1 cellular context compared by ENCODE assay signal in genomic region chr6:116072368-116072767, GRCh38.
A peak's percentile ranks its signal among the peaks of the same experiment; 100 is the strongest.
TF ChIP-seq lines count a peak whose summit lies in the region.

No MANE protein-coding gene starts in this region.

TF ChIP-seq in HepG2, 621 proteins besides CTCF, POLR2A, EP300 and RAD21 (continued from another document and continues in another):
- TF ChIP-seq PAXIP1 (CRISPR knock-in tag; conservative IDR thresholded peaks at IDR 0.05): peak; percentile 21; the same call in 1 of the 2 replicates
- TF ChIP-seq ASH2L (IDR thresholded peaks at IDR 0.05; ENCODE audit: insufficient read length, low read depth, low read length): no peak
- peak; percentile 52; the same call in 1 of the 2 replicates for TF ChIP-seq HMG20A (CRISPR knock-in tag; IDR thresholded peaks at IDR 0.05; ENCODE audit: borderline replicate concordance)
- no peak for TF ChIP-seq CENPT (CRISPR knock-in tag; IDR thresholded peaks at IDR 0.05; ENCODE audit: low read depth)
- no peak for TF ChIP-seq SRY (CRISPR knock-in tag; IDR thresholded peaks at IDR 0.05)
- TF ChIP-seq ZMYM3 (CRISPR knock-in tag; IDR thresholded peaks at IDR 0.05): no peak
- TF ChIP-seq ZNF512B (CRISPR knock-in tag; IDR thresholded peaks at IDR 0.05; ENCODE audit: borderline replicate concordance): no peak
- TF ChIP-seq, protein P1, sequence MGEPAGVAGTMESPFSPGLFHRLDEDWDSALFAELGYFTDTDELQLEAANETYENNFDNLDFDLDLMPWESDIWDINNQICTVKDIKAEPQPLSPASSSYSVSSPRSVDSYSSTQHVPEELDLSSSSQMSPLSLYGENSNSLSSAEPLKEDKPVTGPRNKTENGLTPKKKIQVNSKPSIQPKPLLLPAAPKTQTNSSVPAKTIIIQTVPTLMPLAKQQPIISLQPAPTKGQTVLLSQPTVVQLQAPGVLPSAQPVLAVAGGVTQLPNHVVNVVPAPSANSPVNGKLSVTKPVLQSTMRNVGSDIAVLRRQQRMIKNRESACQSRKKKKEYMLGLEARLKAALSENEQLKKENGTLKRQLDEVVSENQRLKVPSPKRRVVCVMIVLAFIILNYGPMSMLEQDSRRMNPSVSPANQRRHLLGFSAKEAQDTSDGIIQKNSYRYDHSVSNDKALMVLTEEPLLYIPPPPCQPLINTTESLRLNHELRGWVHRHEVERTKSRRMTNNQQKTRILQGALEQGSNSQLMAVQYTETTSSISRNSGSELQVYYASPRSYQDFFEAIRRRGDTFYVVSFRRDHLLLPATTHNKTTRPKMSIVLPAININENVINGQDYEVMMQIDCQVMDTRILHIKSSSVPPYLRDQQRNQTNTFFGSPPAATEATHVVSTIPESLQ (CRISPR knock-in tag; conservative IDR thresholded peaks at IDR 0.05): no peak
- TF ChIP-seq ZNF274 (CRISPR knock-in tag; IDR thresholded peaks at IDR 0.05): no peak
- no peak for TF ChIP-seq KAT7 (CRISPR knock-in tag; IDR thresholded peaks at IDR 0.05; ENCODE audit: borderline replicate concordance)
- TF ChIP-seq SNAI1 (CRISPR knock-in tag; IDR thresholded peaks at IDR 0.05; ENCODE audit: borderline replicate concordance): no peak
- TF ChIP-seq ZNF101 (CRISPR knock-in tag; IDR thresholded peaks at IDR 0.05; ENCODE audit: borderline replicate concordance, low read depth): no peak
- TF ChIP-seq ZBTB3 (CRISPR knock-in tag; IDR thresholded peaks at IDR 0.05; ENCODE audit: borderline replicate concordance, low read depth): no peak
- no peak for TF ChIP-seq ZNF143 (CRISPR knock-in tag; IDR thresholded peaks at IDR 0.05)
- TF ChIP-seq ZBTB44 (CRISPR knock-in tag; IDR thresholded peaks at IDR 0.05): no peak
- no peak for TF ChIP-seq PITX1 (CRISPR knock-in tag; IDR thresholded peaks at IDR 0.05)
- 0 out of 2 replicates have a peak, but pooled peaks have one; percentile 23 for TF ChIP-seq ELF3 (CRISPR knock-in tag; IDR thresholded peaks at IDR 0.05)
- TF ChIP-seq ATF7-NPFF (CRISPR knock-in tag; IDR thresholded peaks at IDR 0.05; ENCODE audit: low read depth): no peak
- TF ChIP-seq FOXK1 (CRISPR knock-in tag; IDR thresholded peaks at IDR 0.05; ENCODE audit: borderline replicate concordance, low read depth): 0 out of 2 replicates have a peak, but pooled peaks have one; percentile 26
- no peak for TF ChIP-seq FOXO4 (CRISPR knock-in tag; conservative IDR thresholded peaks at IDR 0.05)
- peak; percentile 83; the same call in 1 of the 2 replicates for TF ChIP-seq DNMT3B (CRISPR knock-in tag; conservative IDR thresholded peaks at IDR 0.05)
- no peak for TF ChIP-seq GATAD1 (CRISPR knock-in tag; IDR thresholded peaks at IDR 0.05)
- TF ChIP-seq, protein P2, sequence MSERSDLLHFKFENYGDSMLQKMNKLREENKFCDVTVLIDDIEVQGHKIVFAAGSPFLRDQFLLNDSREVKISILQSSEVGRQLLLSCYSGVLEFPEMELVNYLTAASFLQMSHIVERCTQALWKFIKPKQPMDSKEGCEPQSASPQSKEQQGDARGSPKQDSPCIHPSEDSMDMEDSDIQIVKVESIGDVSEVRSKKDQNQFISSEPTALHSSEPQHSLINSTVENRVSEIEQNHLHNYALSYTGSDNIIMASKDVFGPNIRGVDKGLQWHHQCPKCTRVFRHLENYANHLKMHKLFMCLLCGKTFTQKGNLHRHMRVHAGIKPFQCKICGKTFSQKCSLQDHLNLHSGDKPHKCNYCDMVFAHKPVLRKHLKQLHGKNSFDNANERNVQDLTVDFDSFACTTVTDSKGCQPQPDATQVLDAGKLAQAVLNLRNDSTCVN (CRISPR knock-in tag; IDR thresholded peaks at IDR 0.05; ENCODE audit: borderline replicate concordance): no peak
- TF ChIP-seq, protein P3, sequence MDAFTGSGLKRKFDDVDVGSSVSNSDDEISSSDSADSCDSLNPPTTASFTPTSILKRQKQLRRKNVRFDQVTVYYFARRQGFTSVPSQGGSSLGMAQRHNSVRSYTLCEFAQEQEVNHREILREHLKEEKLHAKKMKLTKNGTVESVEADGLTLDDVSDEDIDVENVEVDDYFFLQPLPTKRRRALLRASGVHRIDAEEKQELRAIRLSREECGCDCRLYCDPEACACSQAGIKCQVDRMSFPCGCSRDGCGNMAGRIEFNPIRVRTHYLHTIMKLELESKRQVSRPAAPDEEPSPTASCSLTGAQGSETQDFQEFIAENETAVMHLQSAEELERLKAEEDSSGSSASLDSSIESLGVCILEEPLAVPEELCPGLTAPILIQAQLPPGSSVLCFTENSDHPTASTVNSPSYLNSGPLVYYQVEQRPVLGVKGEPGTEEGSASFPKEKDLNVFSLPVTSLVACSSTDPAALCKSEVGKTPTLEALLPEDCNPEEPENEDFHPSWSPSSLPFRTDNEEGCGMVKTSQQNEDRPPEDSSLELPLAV (CRISPR knock-in tag; conservative IDR thresholded peaks at IDR 0.05; ENCODE audit: low read depth): no peak
- TF ChIP-seq MAZ (IDR thresholded peaks at IDR 0.05; ENCODE audit: borderline replicate concordance, low read depth, low read length): no peak
- no peak for TF ChIP-seq MAZ (CRISPR knock-in tag; IDR thresholded peaks at IDR 0.05; ENCODE audit: low read depth)
- TF ChIP-seq ZNF530 (CRISPR knock-in tag; IDR thresholded peaks at IDR 0.05; ENCODE audit: low read depth): no peak
- TF ChIP-seq ZNF710 (CRISPR knock-in tag; IDR thresholded peaks at IDR 0.05; ENCODE audit: borderline replicate concordance): no peak
- TF ChIP-seq POGK (CRISPR knock-in tag; conservative IDR thresholded peaks at IDR 0.05): no peak
- TF ChIP-seq SATB2 (CRISPR knock-in tag; IDR thresholded peaks at IDR 0.05): no peak
- TF ChIP-seq BCLAF1 (IDR thresholded peaks at IDR 0.05): no peak
- no peak for TF ChIP-seq ZNF234 (CRISPR knock-in tag; conservative IDR thresholded peaks at IDR 0.05)
